Comparison of ENCODE assay signal across 1 cellular context in genomic region chr19:3500429-3501101, GRCh38.
TF ChIP-seq lines count a peak whose summit lies in the region.

Gene DOHH (minus strand): TSS chr19:3500674. CDS start chr19:3496814, 3,860 bp downstream.

TF ChIP-seq in HepG2, 621 proteins besides CTCF, POLR2A, EP300 and RAD21 (continued from another document and continues in another):
- peak; percentile 89; the same call in 1 of the 2 replicates for TF ChIP-seq THAP7 (CRISPR knock-in tag; IDR thresholded peaks at IDR 0.05)
- TF ChIP-seq IKZF5 (CRISPR knock-in tag; IDR thresholded peaks at IDR 0.05), result peak; percentile 78
- TF ChIP-seq AKNA (CRISPR knock-in tag; IDR thresholded peaks at IDR 0.05; ENCODE audit: borderline replicate concordance), result no peak
- no peak for TF ChIP-seq ZBTB3 (CRISPR knock-in tag; IDR thresholded peaks at IDR 0.05; ENCODE audit: borderline replicate concordance, low read depth)
- TF ChIP-seq ZNF687 (CRISPR knock-in tag; IDR thresholded peaks at IDR 0.05), result peak; percentile 94
- TF ChIP-seq ATF4 (CRISPR knock-in tag; IDR thresholded peaks at IDR 0.05), result peak in 1 of 2 experiments; percentile 73; a peak in 2 of 4 replicates
- TF ChIP-seq GATAD1 (CRISPR knock-in tag; IDR thresholded peaks at IDR 0.05), result peak; percentile 99
- peak; percentile 48 for TF ChIP-seq MNT (IDR thresholded peaks at IDR 0.05)
- TF ChIP-seq AFF4 (CRISPR knock-in tag; IDR thresholded peaks at IDR 0.05), result no peak
- no peak for TF ChIP-seq CHD2 (IDR thresholded peaks at IDR 0.05; ENCODE audit: low read depth, low read length)
- no peak for TF ChIP-seq NR3C1 (CRISPR knock-in tag; IDR thresholded peaks at IDR 0.05)
- peak; percentile 95 for TF ChIP-seq ZNF772 (CRISPR knock-in tag; IDR thresholded peaks at IDR 0.05)
- TF ChIP-seq ZIK1 (CRISPR knock-in tag; IDR thresholded peaks at IDR 0.05; ENCODE audit: borderline replicate concordance, low read depth), result 0 out of 2 replicates have a peak, but pooled peaks have one; percentile 63
- TF ChIP-seq YEATS2 (CRISPR knock-in tag; IDR thresholded peaks at IDR 0.05; ENCODE audit: borderline replicate concordance), result peak; percentile 81
- TF ChIP-seq CHCHD3 (CRISPR knock-in tag; IDR thresholded peaks at IDR 0.05), result peak; percentile 82; the same call in 1 of the 2 replicates
- no peak for TF ChIP-seq SMARCC2 (IDR thresholded peaks at IDR 0.05)
- TF ChIP-seq CBX2 (IDR thresholded peaks at IDR 0.05; ENCODE audit: low read depth, low read length), result no peak
- TF ChIP-seq CBX2 (CRISPR knock-in tag; IDR thresholded peaks at IDR 0.05; ENCODE audit: low read depth), result no peak
- peak; percentile 56; the same call in 1 of the 2 replicates for TF ChIP-seq SMAD3 (CRISPR knock-in tag; IDR thresholded peaks at IDR 0.05)
- peak; percentile 75; the same call in 1 of the 2 replicates for TF ChIP-seq ZNF296 (CRISPR knock-in tag; conservative IDR thresholded peaks at IDR 0.05)
- TF ChIP-seq ARHGAP35 (CRISPR knock-in tag; IDR thresholded peaks at IDR 0.05; ENCODE audit: borderline replicate concordance), result 0 out of 2 replicates have a peak, but pooled peaks have one; percentile 41
- TF ChIP-seq KLF11 (CRISPR knock-in tag; IDR thresholded peaks at IDR 0.05), result peak; percentile 45; the same call in 1 of the 2 replicates
- TF ChIP-seq ZNF280B (CRISPR knock-in tag; IDR thresholded peaks at IDR 0.05; ENCODE audit: borderline replicate concordance), result peak; percentile 73; the same call in 1 of the 2 replicates
- no peak; the same call in 1 of the 2 replicates for TF ChIP-seq STAT6 (CRISPR knock-in tag; IDR thresholded peaks at IDR 0.05; ENCODE audit: borderline replicate concordance)
- no peak for TF ChIP-seq HOXA7 (CRISPR knock-in tag; IDR thresholded peaks at IDR 0.05)
